25 cellular contexts compared by ENCODE assay signal in genomic region chr6:31978831-31979230, GRCh38. TPM values are rescaled to one million over a fixed set of nuclear protein-coding genes. Genes with fewer than 3 reads are reported as not detected.
DNase-seq lines count a peak whose midpoint lies in the region; ATAC-seq and TF ChIP-seq lines count a peak whose summit lies in the region.
"Had no signal": no experiment of that assay in that cellular context is flagged by ENCODE, and none has a peak within 500 bp of the region (broad histone marks: within the 10 kb centered on the region; RNA-seq: fewer than 3 reads in every experiment).

No MANE protein-coding gene starts in this region.

- no peaks in the 10 kb centered on the region for H3K27me3 ChIP-seq in CD8-positive, alpha-beta T cell (ENCODE audit: insufficient read depth, low read length)
- no peaks in the 10 kb centered on the region for H3K27me3 ChIP-seq in osteoblast (ENCODE audit: insufficient read depth, low read length)
- H3K27me3 ChIP-seq: left lung, MG63, neutrophil, sigmoid colon had no signal

- peak overlapping the region; percentile 12 for H3K27ac ChIP-seq in CD8-positive, alpha-beta T cell (ENCODE audit: low read depth, low read length)
- H3K27ac ChIP-seq in osteoblast (ENCODE audit: low read depth, low read length) = no peak overlapping the region
- H3K27ac ChIP-seq: left lung, neutrophil, prostate gland, thoracic aorta had no signal

- intact Hi-C loops in activated CD4-positive, alpha-beta memory T cell treated with anti-CD3 and anti-CD28 coated beads for 36 hours (cut with micrococcal nuclease) = loop anchor here (10.0 kb wide), 3 partner anchors 196 to 996 kb away; partner anchors contain the start of genes AGPAT1, CLIC1 and RNF5
- intact Hi-C loops in CD8-positive, alpha-beta T cell (cut with DNase I, micrococcal nuclease) = loop anchor here (10.0 kb wide), 4 partner anchors 176 to 1914 kb away; partner anchors contain the start of genes PPT2 (in 2 of the 2), PRRT1 (in 2 of the 2), CCHCR1 (in 1 of the 2) and LEMD2 (in 1 of the 2)
- intact Hi-C loops in CD14-positive monocyte (cut with micrococcal nuclease) = no loop called here

- no peak for DNase-seq in activated CD4-positive, alpha-beta memory T cell treated with anti-CD3 and anti-CD28 coated beads, Interleukin-2, amount 10 ng/mL, durations not matched to agents 7 days and 5 days
- no peak for DNase-seq in activated CD4-positive, alpha-beta memory T cell treated with anti-CD3 and anti-CD28 coated beads for 36 hours
- DNase-seq in CD8-positive, alpha-beta T cell = no peak
- no peak for DNase-seq in activated naive CD8-positive, alpha-beta T cell treated with anti-CD3 and anti-CD28 coated beads for 36 hours
- peak; percentile 34 for DNase-seq in osteoblast (ENCODE audit: insufficient read length, low spot score, missing footprints)
- no peak for DNase-seq in amniotic stem cell (lab: John Stamatoyannopoulos, UW)
- no peak for DNase-seq in CD14-positive monocyte (ENCODE audit: low spot score)
- DNase-seq: activated B cell treated with CpG ODN at 0.5 μM for 24 hours; DMS79 treated with DMSO at 0.1 percent for 48 hours; HCEC 1CT; KBM-7; MG63; NCI-H2029 treated with DMSO at 0.1 percent for 48 hours; NCI-H69; SHP77 treated with DMSO at 0.1 percent for 48 hours; stimulated activated naive CD4-positive, alpha-beta T cell; SW 1271 had no signal

- peaks cover 10% of the 10 kb centered on the region for H3K4me1 Mint-ChIP-seq in activated CD4-positive, alpha-beta memory T cell treated with anti-CD3 and anti-CD28 coated beads, Interleukin-2, amount 10 ng/mL, durations not matched to agents 7 days and 5 days
- peaks cover 11% of the 10 kb centered on the region for H3K4me1 Mint-ChIP-seq in activated CD4-positive, alpha-beta memory T cell treated with anti-CD3 and anti-CD28 coated beads for 36 hours (ENCODE audit: low read depth)
- peaks cover 20% of the 10 kb centered on the region for H3K4me1 Mint-ChIP-seq in CD8-positive, alpha-beta T cell (ENCODE audit: low read depth)
- peaks cover 12% of the 10 kb centered on the region for H3K4me1 Mint-ChIP-seq in activated naive CD8-positive, alpha-beta T cell treated with anti-CD3 and anti-CD28 coated beads for 36 hours
- peaks cover 2% of the 10 kb centered on the region for H3K4me1 Mint-ChIP-seq in CD14-positive monocyte
- H3K4me1 Mint-ChIP-seq: activated B cell treated with CpG ODN at 0.5 μM for 24 hours had no signal

- no peak overlapping the region for H2AFZ ChIP-seq in osteoblast (ENCODE audit: low read length)

- peaks cover 13% of the 10 kb centered on the region for H3K79me2 ChIP-seq in osteoblast (ENCODE audit: insufficient read depth, low read length)

- no peak for TF ChIP-seq CTCF in CD8-positive, alpha-beta T cell (IDR thresholded peaks at IDR 0.05)
- TF ChIP-seq CTCF in osteoblast (IDR thresholded peaks at IDR 0.05; ENCODE audit: extremely low read depth, low read depth, low read length) = no peak
- TF ChIP-seq CTCF in CD14-positive monocyte (IDR thresholded peaks at IDR 0.05) = no peak

- no peak overlapping the region for H3K4me2 ChIP-seq in osteoblast (ENCODE audit: insufficient read depth, low read length)

- H3K9me3 ChIP-seq in CD8-positive, alpha-beta T cell (ENCODE audit: low read length) = no peaks in the 10 kb centered on the region
- no peaks in the 10 kb centered on the region for H3K9me3 ChIP-seq in osteoblast (ENCODE audit: low read depth, low read length)
- H3K9me3 ChIP-seq: left lung, MG63, neutrophil, prostate gland, sigmoid colon, thoracic aorta had no signal

- no peaks in the 10 kb centered on the region for H3K36me3 Mint-ChIP-seq in activated CD4-positive, alpha-beta memory T cell treated with anti-CD3 and anti-CD28 coated beads, Interleukin-2, amount 10 ng/mL, durations not matched to agents 7 days and 5 days (ENCODE audit: low read depth)
- H3K36me3 Mint-ChIP-seq in activated CD4-positive, alpha-beta memory T cell treated with anti-CD3 and anti-CD28 coated beads for 36 hours = peaks cover 7% of the 10 kb centered on the region
- peaks cover 7% of the 10 kb centered on the region for H3K36me3 Mint-ChIP-seq in CD8-positive, alpha-beta T cell
- peaks cover 5% of the 10 kb centered on the region for H3K36me3 Mint-ChIP-seq in activated naive CD8-positive, alpha-beta T cell treated with anti-CD3 and anti-CD28 coated beads for 36 hours
- peaks cover 17 to 39% of the 10 kb centered on the region in 2 donors for H3K36me3 Mint-ChIP-seq in CD14-positive monocyte

- POLR2A ChIA-PET in activated CD4-positive, alpha-beta memory T cell treated with anti-CD3 and anti-CD28 coated beads, Interleukin-2, amount 10 ng/mL, durations not matched to agents 7 days and 5 days (lab: Charles Lee) = no interaction called here
- POLR2A ChIA-PET in activated CD4-positive, alpha-beta memory T cell treated with anti-CD3 and anti-CD28 coated beads for 36 hours (lab: Charles Lee) = no interaction called here
- POLR2A ChIA-PET in CD8-positive, alpha-beta T cell (lab: Charles Lee) = no interaction called here

- ATAC-seq in CD8-positive, alpha-beta T cell = no peak
- no peak for ATAC-seq in GM21390 (IDR thresholded peaks at IDR 0.05; ENCODE audit: unreplicated experiment)
- ATAC-seq: left lung, Panc1 had no signal

- H3K27me3 Mint-ChIP-seq in activated CD4-positive, alpha-beta memory T cell treated with anti-CD3 and anti-CD28 coated beads, Interleukin-2, amount 10 ng/mL, durations not matched to agents 7 days and 5 days = no peaks in the 10 kb centered on the region
- no peaks in the 10 kb centered on the region for H3K27me3 Mint-ChIP-seq in activated CD4-positive, alpha-beta memory T cell treated with anti-CD3 and anti-CD28 coated beads for 36 hours
- H3K27me3 Mint-ChIP-seq in CD8-positive, alpha-beta T cell (ENCODE audit: low read depth) = no peaks in the 10 kb centered on the region
- H3K27me3 Mint-ChIP-seq in activated naive CD8-positive, alpha-beta T cell treated with anti-CD3 and anti-CD28 coated beads for 36 hours = no peaks in the 10 kb centered on the region
- no peaks in the 10 kb centered on the region for H3K27me3 Mint-ChIP-seq in CD14-positive monocyte (ENCODE audit: low read depth in 3 of 3)
- H3K27me3 Mint-ChIP-seq: activated B cell treated with CpG ODN at 0.5 μM for 24 hours had no signal

- H3K4me3 ChIP-seq in CD8-positive, alpha-beta T cell (ENCODE audit: low read depth, low read length) = no peak overlapping the region
- no peak overlapping the region for H3K4me3 ChIP-seq in osteoblast (ENCODE audit: insufficient read depth, low read length)
- H3K4me3 ChIP-seq: left lung, MG63, prostate gland, sigmoid colon, thoracic aorta had no signal

- H3K4me3 Mint-ChIP-seq in activated CD4-positive, alpha-beta memory T cell treated with anti-CD3 and anti-CD28 coated beads, Interleukin-2, amount 10 ng/mL, durations not matched to agents 7 days and 5 days = no peak overlapping the region
- H3K4me3 Mint-ChIP-seq in activated CD4-positive, alpha-beta memory T cell treated with anti-CD3 and anti-CD28 coated beads for 36 hours = no peak overlapping the region
- no peak overlapping the region for H3K4me3 Mint-ChIP-seq in CD8-positive, alpha-beta T cell
- H3K4me3 Mint-ChIP-seq in activated naive CD8-positive, alpha-beta T cell treated with anti-CD3 and anti-CD28 coated beads for 36 hours = no peak overlapping the region
- H3K4me3 Mint-ChIP-seq in CD14-positive monocyte = no peak overlapping the region
- H3K4me3 Mint-ChIP-seq: activated B cell treated with CpG ODN at 0.5 μM for 24 hours had no signal

- no peaks in the 10 kb centered on the region for H3K9me3 Mint-ChIP-seq in activated CD4-positive, alpha-beta memory T cell treated with anti-CD3 and anti-CD28 coated beads, Interleukin-2, amount 10 ng/mL, durations not matched to agents 7 days and 5 days
- H3K9me3 Mint-ChIP-seq in activated CD4-positive, alpha-beta memory T cell treated with anti-CD3 and anti-CD28 coated beads for 36 hours = no peaks in the 10 kb centered on the region
- no peaks in the 10 kb centered on the region for H3K9me3 Mint-ChIP-seq in CD8-positive, alpha-beta T cell
- no peaks in the 10 kb centered on the region for H3K9me3 Mint-ChIP-seq in activated naive CD8-positive, alpha-beta T cell treated with anti-CD3 and anti-CD28 coated beads for 36 hours
- peaks cover 0 to 7% (median 0%) of the 10 kb centered on the region in 7 donors for H3K9me3 Mint-ChIP-seq in CD14-positive monocyte
- H3K9me3 Mint-ChIP-seq: activated B cell treated with CpG ODN at 0.5 μM for 24 hours had no signal

- H3K27ac Mint-ChIP-seq in activated CD4-positive, alpha-beta memory T cell treated with anti-CD3 and anti-CD28 coated beads, Interleukin-2, amount 10 ng/mL, durations not matched to agents 7 days and 5 days = peak overlapping the region; percentile 40
- H3K27ac Mint-ChIP-seq in activated CD4-positive, alpha-beta memory T cell treated with anti-CD3 and anti-CD28 coated beads for 36 hours = no peak overlapping the region
- peak overlapping the region; percentile 82 for H3K27ac Mint-ChIP-seq in CD8-positive, alpha-beta T cell
- H3K27ac Mint-ChIP-seq in activated naive CD8-positive, alpha-beta T cell treated with anti-CD3 and anti-CD28 coated beads for 36 hours = peak overlapping the region; percentile 77
- H3K27ac Mint-ChIP-seq in CD14-positive monocyte = peak overlapping the region in 2 of 7 donors; percentile 60 to 63
- H3K27ac Mint-ChIP-seq: activated B cell treated with CpG ODN at 0.5 μM for 24 hours had no signal

- no peaks in the 10 kb centered on the region for H3K36me3 ChIP-seq in CD8-positive, alpha-beta T cell (ENCODE audit: insufficient read depth, low read length)
- peaks cover 8% of the 10 kb centered on the region for H3K36me3 ChIP-seq in osteoblast (ENCODE audit: insufficient read depth, low read length)
- H3K36me3 ChIP-seq: MG63, prostate gland had no signal

- H4K20me1 ChIP-seq in osteoblast (ENCODE audit: insufficient read depth, low read length) = peaks cover 2% of the 10 kb centered on the region

- CTCF ChIA-PET in activated CD4-positive, alpha-beta memory T cell treated with anti-CD3 and anti-CD28 coated beads, Interleukin-2, amount 10 ng/mL, durations not matched to agents 7 days and 5 days (lab: Charles Lee) = interaction anchor here (0.6 to 1.4 kb wide), 2 partner anchors 27 to 50 kb away, joined by 4 to 5 read pairs; no protein-coding TSS in a partner anchor
- CTCF ChIA-PET in activated CD4-positive, alpha-beta memory T cell treated with anti-CD3 and anti-CD28 coated beads for 36 hours (lab: Charles Lee) = no interaction called here
- CTCF ChIA-PET in CD8-positive, alpha-beta T cell (lab: Charles Lee) = interaction anchor here (0.9 to 1.0 kb wide), 2 partner anchors 13 to 26 kb away, joined by 3 read pairs; no protein-coding TSS in a partner anchor

- peaks cover 21% of the 10 kb centered on the region for H3K4me1 ChIP-seq in CD8-positive, alpha-beta T cell (ENCODE audit: insufficient read depth, low read length)
- no peaks in the 10 kb centered on the region for H3K4me1 ChIP-seq in osteoblast (ENCODE audit: insufficient read depth, low read length)
- H3K4me1 ChIP-seq: prostate gland had no signal

RNA-seq across cellular contexts. Expression of gene C4A, which starts 3.0 kb away (rescaled TPM):
- total RNA-seq in activated CD4-positive, alpha-beta memory T cell treated with anti-CD3 and anti-CD28 coated beads, Interleukin-2, amount 10 ng/mL, durations not matched to agents 7 days and 5 days = 1 to 10 TPM; 3.3 to 5.7 TPM
- total RNA-seq in activated CD4-positive, alpha-beta memory T cell treated with anti-CD3 and anti-CD28 coated beads for 36 hours = 1 to 10 TPM; 4.5 to 4.8 TPM
- total RNA-seq in CD8-positive, alpha-beta T cell = 1 to 10 TPM; 3.0 to 5.5 TPM
- total RNA-seq in activated naive CD8-positive, alpha-beta T cell treated with anti-CD3 and anti-CD28 coated beads for 36 hours = 1 to 10 TPM; 2.2 to 3.2 TPM
- total RNA-seq in osteoblast = 7.2 and 8.3 TPM in 2 replicates
- polyA plus RNA-seq in CD14-positive monocyte = not detected
- total RNA-seq: HT1080 had no signal

RNA-seq across cellular contexts. Expression of gene DXO, which starts 6.9 kb away (rescaled TPM):
- total RNA-seq in activated CD4-positive, alpha-beta memory T cell treated with anti-CD3 and anti-CD28 coated beads, Interleukin-2, amount 10 ng/mL, durations not matched to agents 7 days and 5 days = 10 to 100 TPM; 16.7 to 17.5 TPM
- 10 to 100 TPM; 10.8 to 12.3 TPM for total RNA-seq in activated CD4-positive, alpha-beta memory T cell treated with anti-CD3 and anti-CD28 coated beads for 36 hours
- total RNA-seq in CD8-positive, alpha-beta T cell = 10 to 100 TPM; 20.8 to 22.2 TPM
- 10 to 100 TPM; 15.6 to 16.3 TPM for total RNA-seq in activated naive CD8-positive, alpha-beta T cell treated with anti-CD3 and anti-CD28 coated beads for 36 hours
- total RNA-seq in osteoblast = 16.8 and 18.1 TPM in 2 replicates
- 10 to 100 TPM in 1 of 2 donors, 1 to 10 TPM in 1; 5.5 to 10.4 TPM for polyA plus RNA-seq in CD14-positive monocyte

RNA-seq across cellular contexts. Expression of gene SKIC2, which starts 19.9 kb away (rescaled TPM):
- total RNA-seq in activated CD4-positive, alpha-beta memory T cell treated with anti-CD3 and anti-CD28 coated beads, Interleukin-2, amount 10 ng/mL, durations not matched to agents 7 days and 5 days = 10 to 100 TPM; 69.4 to 74.2 TPM
- total RNA-seq in activated CD4-positive, alpha-beta memory T cell treated with anti-CD3 and anti-CD28 coated beads for 36 hours = 100 to 1,000 TPM in 1 of 2 experiments, 10 to 100 TPM in 1; 95.7 to 101 TPM
- total RNA-seq in CD8-positive, alpha-beta T cell = 100 to 1,000 TPM; 107 to 115 TPM
- 10 to 100 TPM; 84.6 to 90.9 TPM for total RNA-seq in activated naive CD8-positive, alpha-beta T cell treated with anti-CD3 and anti-CD28 coated beads for 36 hours
- 42.0 and 46.0 TPM in 2 replicates for total RNA-seq in osteoblast
- 10 to 100 TPM; 13.2 TPM for polyA plus RNA-seq in CD14-positive monocyte

RNA-seq across cellular contexts. Expression of gene NELFE, which starts 20.1 kb away (rescaled TPM):
- total RNA-seq in activated CD4-positive, alpha-beta memory T cell treated with anti-CD3 and anti-CD28 coated beads, Interleukin-2, amount 10 ng/mL, durations not matched to agents 7 days and 5 days = 10 to 100 TPM; 69.6 to 70.6 TPM
- 10 to 100 TPM; 87.1 to 89.0 TPM for total RNA-seq in activated CD4-positive, alpha-beta memory T cell treated with anti-CD3 and anti-CD28 coated beads for 36 hours
- total RNA-seq in CD8-positive, alpha-beta T cell = 10 to 100 TPM; 50.4 to 55.1 TPM
- 10 to 100 TPM; 73.8 to 75.5 TPM for total RNA-seq in activated naive CD8-positive, alpha-beta T cell treated with anti-CD3 and anti-CD28 coated beads for 36 hours
- 86.5 and 95.8 TPM in 2 replicates for total RNA-seq in osteoblast
- 10 to 100 TPM; 61.4 to 74.4 TPM for polyA plus RNA-seq in CD14-positive monocyte

RNA-seq across cellular contexts. Expression of gene CFB, which starts 32.9 kb away (rescaled TPM):
- under 1 TPM; 0.58 to 0.60 TPM for total RNA-seq in activated CD4-positive, alpha-beta memory T cell treated with anti-CD3 and anti-CD28 coated beads, Interleukin-2, amount 10 ng/mL, durations not matched to agents 7 days and 5 days
- under 1 TPM; 0.76 to 0.82 TPM for total RNA-seq in activated CD4-positive, alpha-beta memory T cell treated with anti-CD3 and anti-CD28 coated beads for 36 hours
- 1 to 10 TPM; 1.3 to 2.3 TPM for total RNA-seq in CD8-positive, alpha-beta T cell
- total RNA-seq in activated naive CD8-positive, alpha-beta T cell treated with anti-CD3 and anti-CD28 coated beads for 36 hours = under 1 TPM; 0.52 to 0.82 TPM
- 16.5 and 26.8 TPM in 2 replicates for total RNA-seq in osteoblast
- polyA plus RNA-seq in CD14-positive monocyte = under 1 TPM in 1 of 2 donors, not detected in 1; 0.37 TPM
- total RNA-seq: activated B cell treated with CpG ODN at 0.5 μM for 24 hours, HT1080 had no signal

Comparison
In these comparisons a context has a peak if more than half of its experiments do, and no peak if none do; other contexts are left out.
1. intact Hi-C loops: an anchor here in activated CD4-positive, alpha-beta memory T cell treated with anti-CD3 and anti-CD28 coated beads for 36 hours (10.0 kb wide) and CD8-positive, alpha-beta T cell (10.0 kb wide); none called in CD14-positive monocyte.